18 cellular contexts compared by ENCODE assay signal in the genomic region with DNA sequence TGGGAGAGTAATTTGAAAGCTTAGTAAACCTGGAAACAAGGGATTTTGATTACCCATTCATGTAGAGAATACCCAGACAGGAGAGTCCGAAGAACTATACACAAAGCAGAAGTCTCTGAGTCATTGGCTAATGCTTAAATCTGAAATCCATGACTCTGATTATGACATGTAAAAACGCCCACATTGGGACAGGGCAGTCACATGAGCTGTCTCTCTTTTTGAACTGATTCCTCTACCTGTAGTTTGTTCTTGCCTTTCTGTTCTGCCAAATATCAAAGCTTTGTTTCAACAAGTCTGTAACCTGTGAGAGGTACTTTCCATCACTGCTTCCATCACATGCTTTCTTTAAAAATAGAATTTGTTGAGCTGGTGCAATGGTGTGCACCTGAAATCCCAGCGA. TPM values are rescaled to one million over a fixed set of nuclear protein-coding genes. Genes with fewer than 3 reads are reported as not detected.
DNase-seq lines count a peak whose midpoint lies in the region; ATAC-seq and TF ChIP-seq lines count a peak whose summit lies in the region.
"Had no signal": no experiment of that assay in that cellular context is flagged by ENCODE, and none has a peak within 500 bp of the region (broad histone marks: within the 10 kb centered on the region; RNA-seq: fewer than 3 reads in every experiment).

No MANE protein-coding gene starts in this region.

- no peaks in the 10 kb centered on the region for H3K4me1 Mint-ChIP-seq in memory B cell
- peaks cover 2% of the 10 kb centered on the region for H3K4me1 Mint-ChIP-seq in activated CD4-positive, alpha-beta memory T cell treated with anti-CD3 and anti-CD28 coated beads for 36 hours (ENCODE audit: low read depth)
- H3K4me1 Mint-ChIP-seq: naive B cell had no signal

- no peak overlapping the region for H3K27ac ChIP-seq in Karpas-422 (ENCODE audit: low read length)
- H3K27ac ChIP-seq: WERI-Rb-1 had no signal

- H3K9me3 ChIP-seq in Karpas-422 (ENCODE audit: low read length) (no peaks in the 10 kb centered on the region), mucosa of descending colon (no peaks in the 10 kb centered on the region)
- H3K9me3 ChIP-seq: Caco-2 had no signal

- H3K79me2 ChIP-seq in Karpas-422 (ENCODE audit: low read length): no peaks in the 10 kb centered on the region

- H2AFZ ChIP-seq in Karpas-422 (ENCODE audit: low read length): no peak overlapping the region

- ATAC-seq in memory B cell (ENCODE audit: low read depth): peak; percentile 22
- no peak for ATAC-seq in mucosa of descending colon
- ATAC-seq: left colon had no signal

- no peak overlapping the region for H3K9ac ChIP-seq in Karpas-422 (ENCODE audit: low read length)

- POLR2A ChIA-PET in activated CD4-positive, alpha-beta memory T cell treated with anti-CD3 and anti-CD28 coated beads for 36 hours (lab: Charles Lee): no interaction called here

- H3K4me3 ChIP-seq in Karpas-422 (ENCODE audit: low read length) (no peak overlapping the region), mucosa of descending colon (no peak overlapping the region)

- peak; percentile 25 for DNase-seq in ELR (ENCODE audit: low read depth)
- peak; percentile 47 for DNase-seq in GM20000 (ENCODE audit: low spot score)
- peak; percentile 42 for DNase-seq in amniotic epithelial cell (ENCODE audit: low read depth)
- no peak for DNase-seq in memory B cell (ENCODE audit: low spot score in 2 of 2)
- no peak for DNase-seq in NCI-H2171 treated with DMSO at 0.1 percent for 48 hours (lab: John Stamatoyannopoulos, UW)
- no peak for DNase-seq in Karpas-422
- no peak for DNase-seq in activated CD4-positive, alpha-beta memory T cell treated with anti-CD3 and anti-CD28 coated beads for 36 hours
- DNase-seq in mucosa of descending colon: no peak
- DNase-seq: activated gamma-delta T cell treated with Interleukin-2 at 50 U/mL for 16 hours; Caco-2; dermis blood vessel endothelial cell; GDM1; left colon; naive B cell; NCI-H187 treated with DMSO at 0.1 percent for 48 hours; posterior cingulate gyrus; stimulated activated CD4-positive, alpha-beta T cell treated with anti-CD3 and anti-CD28 coated beads, Interleukin-12 subunit alpha, Interleukin-12 subunit beta, amount 100 ng/mL, for 4 hours; WERI-Rb-1 had no signal

- peaks cover 2% of the 10 kb centered on the region for H3K36me3 Mint-ChIP-seq in memory B cell
- no peaks in the 10 kb centered on the region for H3K36me3 Mint-ChIP-seq in activated CD4-positive, alpha-beta memory T cell treated with anti-CD3 and anti-CD28 coated beads for 36 hours
- H3K36me3 Mint-ChIP-seq: naive B cell had no signal

- H3K27me3 ChIP-seq in Karpas-422 (ENCODE audit: low read length): no peaks in the 10 kb centered on the region

- intact Hi-C loops in activated CD4-positive, alpha-beta memory T cell treated with anti-CD3 and anti-CD28 coated beads for 36 hours (cut with micrococcal nuclease): no loop called here
- intact Hi-C loops in mucosa of descending colon (cut with DNase I, micrococcal nuclease): no loop called here

- no peak overlapping the region for H3K4me3 Mint-ChIP-seq in memory B cell
- no peak overlapping the region for H3K4me3 Mint-ChIP-seq in activated CD4-positive, alpha-beta memory T cell treated with anti-CD3 and anti-CD28 coated beads for 36 hours
- H3K4me3 Mint-ChIP-seq: naive B cell had no signal

- CTCF ChIA-PET in activated CD4-positive, alpha-beta memory T cell treated with anti-CD3 and anti-CD28 coated beads for 36 hours (lab: Charles Lee): interaction anchor here (0.7 kb wide), 1 partner anchor 27 kb away, joined by 5 read pairs; no protein-coding TSS in a partner anchor

- H3K4me1 ChIP-seq in Karpas-422 (ENCODE audit: low read length) (no peaks in the 10 kb centered on the region), mucosa of descending colon (ENCODE audit: low read depth) (no peaks in the 10 kb centered on the region)
- H3K4me1 ChIP-seq: Caco-2 had no signal

- no peaks in the 10 kb centered on the region for H3K9me3 Mint-ChIP-seq in memory B cell
- no peaks in the 10 kb centered on the region for H3K9me3 Mint-ChIP-seq in activated CD4-positive, alpha-beta memory T cell treated with anti-CD3 and anti-CD28 coated beads for 36 hours
- H3K9me3 Mint-ChIP-seq: naive B cell had no signal

- no peak overlapping the region for H3K4me2 ChIP-seq in Karpas-422 (ENCODE audit: low read depth, low read length, poor library complexity, severe bottlenecking)

- peaks cover 11% of the 10 kb centered on the region for H3K27me3 Mint-ChIP-seq in memory B cell
- peaks cover 26% of the 10 kb centered on the region for H3K27me3 Mint-ChIP-seq in activated CD4-positive, alpha-beta memory T cell treated with anti-CD3 and anti-CD28 coated beads for 36 hours

- H3K9me2 ChIP-seq in Karpas-422 (replicated peaks; ENCODE audit: insufficient read depth, low read length): no peaks in the 10 kb centered on the region

- H3K27ac Mint-ChIP-seq in memory B cell: no peak overlapping the region
- no peak overlapping the region for H3K27ac Mint-ChIP-seq in activated CD4-positive, alpha-beta memory T cell treated with anti-CD3 and anti-CD28 coated beads for 36 hours

- TF ChIP-seq CTCF in GM20000 (IDR thresholded peaks at IDR 0.05; ENCODE audit: extremely low read depth, missing control alignments) (no peak), mucosa of descending colon (IDR thresholded peaks at IDR 0.05) (no peak)

- H3K36me3 ChIP-seq in Karpas-422 (ENCODE audit: insufficient read depth, low read length) (no peaks in the 10 kb centered on the region), mucosa of descending colon (ENCODE audit: low read depth) (no peaks in the 10 kb centered on the region)
- H3K36me3 ChIP-seq: WERI-Rb-1 had no signal

- no peaks in the 10 kb centered on the region for H4K20me1 ChIP-seq in Karpas-422 (ENCODE audit: insufficient read depth, low read depth, low read length)

RNA-seq across cellular contexts. Expression of a gene that starts 4.3 kb away (rescaled TPM):
- 6.3 and 11.8 TPM in 2 replicates for total RNA-seq in Karpas-422 (2014; rRNA removed; shearing (Covaris generic); ENCODE audit: low replicate concordance)
- under 1 TPM in 1 of 2 experiments, not detected in 1; 0.43 TPM for total RNA-seq in activated CD4-positive, alpha-beta memory T cell treated with anti-CD3 and anti-CD28 coated beads for 36 hours
- 10 to 100 TPM; 21.3 to 77.8 (median 38.8) TPM for total RNA-seq in mucosa of descending colon

RNA-seq across cellular contexts. Expression of a gene that starts 56.8 kb away (rescaled TPM):
- 92.2 and 169 TPM in 2 replicates for total RNA-seq in Karpas-422 (2014; rRNA removed; shearing (Covaris generic); ENCODE audit: low replicate concordance)
- total RNA-seq in activated CD4-positive, alpha-beta memory T cell treated with anti-CD3 and anti-CD28 coated beads for 36 hours: 100 to 1,000 TPM; 100 to 101 TPM
- total RNA-seq in mucosa of descending colon: 10 to 100 TPM; 28.1 to 38.8 (median 37.2) TPM

Comparison
In these comparisons a context has a peak if more than half of its experiments do, and no peak if none do; other contexts are left out.
1. DNase-seq: peak in ELR (single experiment), GM20000 (single experiment) and amniotic epithelial cell (single experiment); none in memory B cell (0 of 2), NCI-H2171 treated with DMSO at 0.1 percent for 48 hours (single experiment), Karpas-422 (single experiment), activated CD4-positive, alpha-beta memory T cell treated with anti-CD3 and anti-CD28 coated beads for 36 hours (single experiment) and mucosa of descending colon (0 of 3).